In genomic region chr2:60551241-60552095, GRCh38 we compare ENCODE assay signal across 8 cellular contexts. TPM values are rescaled to one million over a fixed set of nuclear protein-coding genes. Genes with fewer than 3 reads are reported as not detected.
A peak's percentile ranks its signal among the peaks of the same experiment; 100 is the strongest.
DNase-seq lines count a peak whose midpoint lies in the region; ATAC-seq and TF ChIP-seq lines count a peak whose summit lies in the region.

No MANE protein-coding gene starts in this region.

- peaks cover 34 to 67% of the 10 kb centered on the region in 2 donors for H3K27me3 Mint-ChIP-seq in T-cell

- CTCF ChIA-PET in BJ (lab: Yijun Ruan, JAX), result interaction anchor here (0.6 to 2.8 kb wide), 3 partner anchors 25 to 44 kb away, joined by 3 to 19 read pairs (median 6); no protein-coding TSS in a partner anchor
- CTCF ChIA-PET in T-cell (lab: Charles Lee), result no interaction called here

- ATAC-seq in T-cell (replicated peaks in 1 of 4) (no peak), esophagus mucosa (peak; percentile 12)

- no peak for TF ChIP-seq CTCF in BJ (IDR thresholded peaks at IDR 0.05; ENCODE audit: insufficient read depth, low read depth, low read length)

- peak overlapping the region; percentile 52 for H3K4me3 ChIP-seq in BJ (ENCODE audit: low read depth, low read length)
- peak overlapping the region; percentile 92 for H3K4me3 ChIP-seq in H7 (ENCODE audit: insufficient read depth, low read depth, low read length)
- peak overlapping the region; percentile 67 for H3K4me3 ChIP-seq in neuron (ENCODE audit: low read length)

- peaks cover 3% of the 10 kb centered on the region; the same call in 1 of the 2 replicates for H3K27me3 ChIP-seq in BJ (ENCODE audit: control insufficient read depth, insufficient read depth, low read length)
- H3K27me3 ChIP-seq in H7 (ENCODE audit: control insufficient read depth, insufficient read depth, low read length), result no peaks in the 10 kb centered on the region; the same call in 1 of the 2 replicates
- peaks cover 44% of the 10 kb centered on the region for H3K27me3 ChIP-seq in neuron (ENCODE audit: insufficient read depth, low read length)

- no peaks in the 10 kb centered on the region for H3K36me3 ChIP-seq in BJ (ENCODE audit: control insufficient read depth, insufficient read depth, low read length)
- no peaks in the 10 kb centered on the region for H3K36me3 ChIP-seq in H7 (replicated peaks; ENCODE audit: control insufficient read depth, insufficient read depth, low read length)
- no peaks in the 10 kb centered on the region for H3K36me3 ChIP-seq in neuron (ENCODE audit: insufficient read depth, low read length)

- POLR2A ChIA-PET in BJ (lab: Charles Lee) (interaction anchor here (0.6 kb wide), 1 partner anchor 125 kb away, joined by 4 read pairs; no protein-coding TSS in a partner anchor), T-cell (lab: Charles Lee) (no interaction called here)

- DNase-seq in BJ (ENCODE audit: low read depth), result no peak
- DNase-seq in H7, result peak; percentile 57
- peak in 2 of 34 experiments; percentile 9 to 18 for DNase-seq in T-cell
- DNase-seq in NK-92 (lab: John Stamatoyannopoulos, UW; ENCODE audit: unreplicated experiment), result no peak
- no peak for DNase-seq in central memory CD4-positive, alpha-beta T cell
- no peak for DNase-seq in activated effector memory CD4-positive, alpha-beta T cell treated with Interleukin-2 at 50 U/mL for 16 hours

- H3K4me1 ChIP-seq in neuron (ENCODE audit: insufficient read depth, low read length), result peaks cover 41% of the 10 kb centered on the region

- peaks cover 37 to 54% (median 44%) of the 10 kb centered on the region in 3 donors for H3K4me1 Mint-ChIP-seq in T-cell

- H3K27ac Mint-ChIP-seq in T-cell, result peak overlapping the region in 1 of 2 donors; percentile 16

- H2AFZ ChIP-seq in neuron (ENCODE audit: low read depth, low read length), result peak overlapping the region; percentile 49

- no peaks in the 10 kb centered on the region for H3K9me3 Mint-ChIP-seq in T-cell

- no peaks in the 10 kb centered on the region for H3K9me3 ChIP-seq in neuron (ENCODE audit: low read length)

- H3K4me3 Mint-ChIP-seq in T-cell, result peak overlapping the region; percentile 58 to 93 (median 73)

- no peaks in the 10 kb centered on the region for H3K36me3 Mint-ChIP-seq in T-cell

RNA-seq across cellular contexts. Expression of gene BCL11A, which starts 2.0 kb away (rescaled TPM):
- polyA plus RNA-seq in BJ (2011; rRNA removed), result 0.60 and 1.4 TPM in 2 replicates
- polyA minus RNA-seq in BJ (2011; rRNA and poly(A)+ RNA removed), result 3.1 and 4.2 TPM in 2 replicates
- total RNA-seq in H7 (2014; rRNA removed; shearing (Covaris generic)), result 30.5 and 34.9 TPM in 2 replicates
- total RNA-seq in T-cell (10 to 100 TPM in 1 of 5 donors, 1 to 10 TPM in 4; 3.6 to 11.9 (median 5.6) TPM), esophagus mucosa (43.0 TPM)
